9 cellular contexts compared by ENCODE assay signal in the genomic region with DNA sequence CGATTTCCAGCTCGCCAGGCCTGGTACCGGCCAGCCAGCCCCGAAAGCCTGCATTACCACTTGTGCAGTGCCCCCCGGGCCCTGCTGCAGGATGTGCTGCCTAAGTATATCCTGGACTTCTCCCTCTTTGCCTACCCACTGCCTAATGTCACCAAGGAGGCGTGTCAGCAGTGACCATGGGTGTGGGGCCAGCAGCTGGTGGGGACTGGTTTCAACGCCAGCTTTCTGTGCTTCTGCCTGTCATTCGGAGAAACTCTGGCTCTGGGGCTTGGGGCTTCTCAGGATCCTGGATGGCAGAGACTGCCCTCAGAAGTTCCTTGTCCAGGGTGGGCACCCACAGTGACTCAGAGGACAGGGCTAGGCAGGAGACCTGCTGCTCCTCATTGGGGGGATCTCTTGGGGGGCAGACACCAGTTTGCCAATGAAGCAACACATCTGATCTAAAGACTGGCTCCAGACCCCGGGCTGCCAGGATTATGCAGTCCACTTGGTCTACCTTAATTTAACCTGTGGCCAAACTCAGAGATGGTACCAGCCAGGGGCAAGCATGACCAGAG. TPM values are rescaled to one million over a fixed set of nuclear protein-coding genes. Genes with fewer than 3 reads are reported as not detected.
A peak's percentile ranks its signal among the peaks of the same experiment; 100 is the strongest.
DNase-seq lines count a peak whose midpoint lies in the region; ATAC-seq and TF ChIP-seq lines count a peak whose summit lies in the region.
"Had no signal": no experiment of that assay in that cellular context is flagged by ENCODE, and none has a peak within 500 bp of the region (broad histone marks: within the 10 kb centered on the region; RNA-seq: fewer than 3 reads in every experiment).

No MANE protein-coding gene starts in this region.

- DNase-seq in PC-3 (no peak), endothelial cell (ENCODE audit: low spot score) (no peak), progenitor cell of endocrine pancreas (ENCODE audit: low spot score, unreplicated experiment) (no peak), RKO (ENCODE audit: low spot score) (no peak), NCI-H345 (lab: John Stamatoyannopoulos, UW) (no peak)
- DNase-seq in NK-92 treated with Interleukin-12 subunit alpha and Interleukin-12 subunit beta, amount 100 ng/mL, for 24 hours (lab: John Stamatoyannopoulos, UW) = no peak

- peak overlapping the region; percentile 94 for H2AFZ ChIP-seq in PC-3 (ENCODE audit: low read length)

- H3K36me3 Mint-ChIP-seq in endothelial cell (ENCODE audit: low read depth, unreplicated experiment) = no peaks in the 10 kb centered on the region
- H3K36me3 Mint-ChIP-seq in progenitor cell of endocrine pancreas (ENCODE audit: insufficient read depth) = no peaks in the 10 kb centered on the region

- H3K9me3 Mint-ChIP-seq in endothelial cell (ENCODE audit: unreplicated experiment) (no peaks in the 10 kb centered on the region), progenitor cell of endocrine pancreas (ENCODE audit: low read depth) (no peaks in the 10 kb centered on the region)

- H3K27me3 ChIP-seq in PC-3 (ENCODE audit: low read length) = no peaks in the 10 kb centered on the region

- intact Hi-C loops in PC-3 (cut with micrococcal nuclease) = no loop called here

- no TSS peak for BruUV-seq in PC-3 (replicated peaks; lab: Mats Ljungman, UMichigan)

- H3K4me1 Mint-ChIP-seq in endothelial cell (ENCODE audit: unreplicated experiment) (peaks cover 8% of the 10 kb centered on the region), progenitor cell of endocrine pancreas (ENCODE audit: low read depth) (peaks cover 8% of the 10 kb centered on the region)

- H3K4me3 Mint-ChIP-seq in endothelial cell (ENCODE audit: unreplicated experiment) (peak overlapping the region; percentile 90), progenitor cell of endocrine pancreas (ENCODE audit: low read depth) (peak overlapping the region; percentile 83)

- H3K9me3 ChIP-seq in ES-I3 (ENCODE audit: control insufficient read depth, insufficient read depth, low read length) = no peaks in the 10 kb centered on the region
- no peaks in the 10 kb centered on the region for H3K9me3 ChIP-seq in PC-3 (ENCODE audit: low read length)

- CTCF ChIA-PET in PC-3 (lab: Charles Lee) = no interaction called here

- H3K27ac Mint-ChIP-seq in endothelial cell (ENCODE audit: unreplicated experiment) (no peak overlapping the region), progenitor cell of endocrine pancreas (no peak overlapping the region)

- peak overlapping the region; percentile 96 for H3K4me3 ChIP-seq in PC-3 (ENCODE audit: low read length)

- peak overlapping the region; percentile 100 for H3K4me2 ChIP-seq in PC-3 (ENCODE audit: low read length)

- H3F3A ChIP-seq in PC-3 (ENCODE audit: low read length, unreplicated experiment) = peaks cover 4% of the 10 kb centered on the region

- peaks cover 16% of the 10 kb centered on the region for H3K79me2 ChIP-seq in PC-3 (ENCODE audit: low read length)

- POLR2A ChIA-PET in PC-3 (lab: Charles Lee; ENCODE audit: unreplicated experiment) = no interaction called here

- H4K20me1 ChIP-seq in PC-3 (ENCODE audit: low read length) = no peaks in the 10 kb centered on the region

- TF ChIP-seq CTCF in PC-3 (conservative IDR thresholded peaks at IDR 0.05; ENCODE audit: low read depth, low read length) (no peak), endothelial cell (IDR thresholded peaks at IDR 0.05; ENCODE audit: unreplicated experiment) (no peak), progenitor cell of endocrine pancreas (IDR thresholded peaks at IDR 0.05; ENCODE audit: unreplicated experiment) (no peak)

- H3K36me3 ChIP-seq in ES-I3 (ENCODE audit: insufficient read depth, low read length) (no peaks in the 10 kb centered on the region), PC-3 (ENCODE audit: low read depth, low read length) (no peaks in the 10 kb centered on the region)

- no peak overlapping the region for H3K27ac ChIP-seq in PC-3 (ENCODE audit: low read length)
- H3K27ac ChIP-seq: epithelial cell of prostate had no signal

- ATAC-seq in PC-3 (no peak), HG02970 (IDR thresholded peaks at IDR 0.05; ENCODE audit: low FRiP score, unreplicated experiment) (no peak)

- H3K9me2 ChIP-seq in PC-3 (replicated peaks; ENCODE audit: low read length) = no peaks in the 10 kb centered on the region

- H3K27me3 Mint-ChIP-seq in endothelial cell (ENCODE audit: unreplicated experiment) (peaks cover 12% of the 10 kb centered on the region), progenitor cell of endocrine pancreas (no peaks in the 10 kb centered on the region)

- H3K4me1 ChIP-seq in ES-I3 (ENCODE audit: insufficient read depth, low read length) = peaks cover 15% of the 10 kb centered on the region
- H3K4me1 ChIP-seq in PC-3 (ENCODE audit: insufficient read depth, low read length) = peaks cover 20% of the 10 kb centered on the region

- H3K9ac ChIP-seq in ES-I3 (ENCODE audit: low read depth, low read length) (peak overlapping the region; percentile 77; the same call in 1 of the 2 replicates), PC-3 (ENCODE audit: low read length) (no peak overlapping the region)

RNA-seq across cellular contexts. Expression of a gene that starts 1.5 kb away (rescaled TPM):
- total RNA-seq in PC-3 (2014; rRNA removed) = 12.2 and 13.0 TPM in 2 replicates
- 36.5 TPM for total RNA-seq in endothelial cell (ENCODE audit: unreplicated experiment)
- total RNA-seq in progenitor cell of endocrine pancreas = 29.1 and 29.3 TPM in 2 replicates

RNA-seq across cellular contexts. Expression of a gene that starts 31.5 kb away (rescaled TPM):
- total RNA-seq in PC-3 (2014; rRNA removed) (18.8 and 19.9 TPM in 2 replicates), endothelial cell (ENCODE audit: unreplicated experiment) (20.4 TPM), progenitor cell of endocrine pancreas (24.1 and 24.3 TPM in 2 replicates)
